In the genomic region with DNA sequence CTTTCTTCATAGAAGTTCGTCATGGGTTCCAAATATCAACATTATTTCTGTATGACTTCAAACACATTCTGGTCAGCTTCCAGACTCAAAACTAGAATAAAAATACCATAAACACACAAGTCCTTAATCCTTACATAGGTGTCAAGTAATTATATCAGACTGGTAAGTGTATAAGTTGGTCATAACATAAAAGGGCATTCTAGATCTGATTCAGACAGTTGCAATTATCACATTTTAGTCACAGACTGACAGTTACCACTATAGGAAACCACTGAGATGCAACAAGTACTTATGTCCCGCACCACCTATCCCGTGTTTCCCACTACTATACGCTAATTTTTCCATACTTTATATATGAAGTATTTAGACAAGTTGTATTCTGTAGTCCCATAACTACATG, we compare ENCODE assay signal across 6 cellular contexts. TPM values are rescaled to one million over a fixed set of nuclear protein-coding genes. Genes with fewer than 3 reads are reported as not detected.
"Had no signal": no experiment of that assay in that cellular context is flagged by ENCODE, and none has a peak within 500 bp of the region (broad histone marks: within the 10 kb centered on the region; RNA-seq: fewer than 3 reads in every experiment).

No MANE protein-coding gene starts in this region.

RNA-seq across cellular contexts. Expression of gene RGPD3, which starts 9.4 kb away (rescaled TPM):
- total RNA-seq: K562 had no signal

RNA-seq across cellular contexts. Expression of gene CD8B2, which starts 9.5 kb away (rescaled TPM):
- total RNA-seq: K562, M059J, PC-3, Right ventricle myocardium superior, SJSA1 had no signal
- polyA plus RNA-seq: SK-N-SH had no signal
